In the genomic region with DNA sequence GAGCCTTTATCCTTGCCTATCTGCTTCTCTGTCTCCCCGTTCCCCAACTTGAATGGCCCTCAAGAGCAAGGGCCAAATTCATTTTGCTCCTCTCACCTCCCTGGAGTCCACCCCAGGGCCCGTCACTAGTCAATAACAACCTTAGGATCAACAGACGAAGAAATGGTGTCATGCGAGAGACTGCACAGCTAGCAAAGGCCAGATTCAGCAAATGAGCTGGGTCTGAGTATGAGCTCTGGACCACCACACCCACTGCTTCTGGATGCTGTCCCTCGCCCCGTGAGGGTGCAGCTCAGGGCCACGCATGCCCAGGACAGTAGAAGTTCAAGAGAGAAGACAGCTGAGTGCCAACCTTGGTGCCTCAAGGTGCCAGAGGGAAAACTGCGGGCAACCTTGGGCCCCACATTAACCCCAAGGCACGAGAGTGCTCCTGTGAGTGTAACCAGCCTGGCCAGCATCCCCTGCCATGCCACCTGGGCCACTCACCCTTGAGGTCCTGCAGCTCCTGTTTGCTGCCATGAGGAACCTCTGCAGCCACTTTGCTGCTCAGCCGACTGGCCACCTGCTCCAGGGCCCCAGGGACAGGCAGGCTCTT, we compare ENCODE assay signal across 9 cellular contexts. TPM values are rescaled to one million over a fixed set of nuclear protein-coding genes. Genes with fewer than 3 reads are reported as not detected.
A peak's percentile ranks its signal among the peaks of the same experiment; 100 is the strongest.
DNase-seq lines count a peak whose midpoint lies in the region; ATAC-seq and TF ChIP-seq lines count a peak whose summit lies in the region.
"Had no signal": no experiment of that assay in that cellular context is flagged by ENCODE, and none has a peak within 500 bp of the region (broad histone marks: within the 10 kb centered on the region; RNA-seq: fewer than 3 reads in every experiment).

No MANE protein-coding gene starts in this region.

- no peak for TF ChIP-seq CTCF in esophagus squamous epithelium (IDR thresholded peaks at IDR 0.05)

- peak overlapping the region; percentile 99 for H3K9ac ChIP-seq in skeletal muscle satellite cell (ENCODE audit: low read depth, low read length)

- peak overlapping the region; percentile 55 for H3K27ac Mint-ChIP-seq in activated CD4-positive, alpha-beta T cell treated with anti-CD3 and anti-CD28 coated beads, Interleukin-2, amount 10 ng/mL, durations not matched to agents 7 days and 5 days

- intact Hi-C loops in esophagus squamous epithelium (cut with DNase I) = no loop called here

- H3K4me1 ChIP-seq in SJSA1 (replicated peaks) = peaks cover 19% of the 10 kb centered on the region
- peaks cover 23 to 50% (median 32%) of the 10 kb centered on the region in 3 donors for H3K4me1 ChIP-seq in esophagus squamous epithelium
- H3K4me1 ChIP-seq in skeletal muscle satellite cell (ENCODE audit: control insufficient read depth, insufficient read depth, low read length) = peaks cover 12% of the 10 kb centered on the region

- H3K27ac ChIP-seq in SJSA1 (no peak overlapping the region), esophagus squamous epithelium (no peak overlapping the region)

- H3K27me3 ChIP-seq in SJSA1 (replicated peaks) (no peaks in the 10 kb centered on the region), esophagus squamous epithelium (no peaks in the 10 kb centered on the region), skeletal muscle satellite cell (ENCODE audit: control insufficient read depth, insufficient read depth, low read length) (no peaks in the 10 kb centered on the region)

- H3K36me3 ChIP-seq in SJSA1 (peaks cover 59% of the 10 kb centered on the region), esophagus squamous epithelium (peaks cover 14 to 50% (median 24%) of the 10 kb centered on the region in 3 donors), skeletal muscle satellite cell (ENCODE audit: insufficient read depth, low read length) (peaks cover 30% of the 10 kb centered on the region)

- H3K4me2 ChIP-seq in skeletal muscle satellite cell (ENCODE audit: low read length) = peak overlapping the region; percentile 95

- CTCF ChIA-PET in activated CD4-positive, alpha-beta T cell treated with anti-CD3 and anti-CD28 coated beads, Interleukin-2, amount 10 ng/mL, durations not matched to agents 7 days and 5 days (lab: Charles Lee) = interaction anchor here (1.4 to 1.6 kb wide), 4 partner anchors 11 to 126 kb away, joined by 3 to 15 read pairs (median 5); a partner anchor contains a TSS

- H3K4me3 ChIP-seq in SJSA1 = peak overlapping the region; percentile 89; the same call in 1 of the 2 replicates
- H3K4me3 ChIP-seq in esophagus squamous epithelium = peak overlapping the region in 3 of 4 donors; percentile 88 to 95 (median 90)
- peak overlapping the region; percentile 96 for H3K4me3 ChIP-seq in skeletal muscle satellite cell (ENCODE audit: low read length)

- TF ChIP-seq POLR2A in esophagus squamous epithelium (IDR thresholded peaks at IDR 0.05) = no peak

- DNase-seq in activated CD4-positive, alpha-beta T cell treated with anti-CD3 and anti-CD28 coated beads, Interleukin-2, amount 10 ng/mL, durations not matched to agents 7 days and 5 days = no peak
- no peak for DNase-seq in activated CD4-positive, alpha-beta T cell treated with anti-CD3 and anti-CD28 coated beads for 4 hours
- DNase-seq in SJSA1 (ENCODE audit: low read depth in 1 of 2, low spot score in 2 of 2) = no peak
- DNase-seq in esophagus squamous epithelium (lab: John Stamatoyannopoulos, UW) = no peak
- DNase-seq in activated CD4-positive, CD25-positive, alpha-beta regulatory T cell treated with anti-CD3 and anti-CD28 coated beads, Interleukin-2, amount 50 U/mL, for 72 hours = no peak
- DNase-seq: stimulated activated CD8-positive, alpha-beta memory T cell treated with anti-CD3 and anti-CD28 coated beads, Interleukin-4, amount 100 ng/mL, for 48 hours had no signal

- H3K9me3 Mint-ChIP-seq in activated CD4-positive, alpha-beta T cell treated with anti-CD3 and anti-CD28 coated beads, Interleukin-2, amount 10 ng/mL, durations not matched to agents 7 days and 5 days = peaks cover 2% of the 10 kb centered on the region

- ATAC-seq in HG02870 (IDR thresholded peaks at IDR 0.05; ENCODE audit: unreplicated experiment) = no peak
- no peak for ATAC-seq in GM18909 (IDR thresholded peaks at IDR 0.05; ENCODE audit: poor library complexity, unreplicated experiment)

- 75 to 77% methylated on average over 3 to 7 of the region's 10 CpGs for WGBS in esophagus squamous epithelium, 2 donors

- H3K4me1 Mint-ChIP-seq in activated CD4-positive, alpha-beta T cell treated with anti-CD3 and anti-CD28 coated beads, Interleukin-2, amount 10 ng/mL, durations not matched to agents 7 days and 5 days = peaks cover 30% of the 10 kb centered on the region

- no peaks in the 10 kb centered on the region for H3K9me3 ChIP-seq in SJSA1 (replicated peaks)
- H3K9me3 ChIP-seq in esophagus squamous epithelium = no peaks in the 10 kb centered on the region
- no peaks in the 10 kb centered on the region for H3K9me3 ChIP-seq in skeletal muscle satellite cell (replicated peaks; ENCODE audit: low read length)

- H3K4me3 Mint-ChIP-seq in activated CD4-positive, alpha-beta T cell treated with anti-CD3 and anti-CD28 coated beads, Interleukin-2, amount 10 ng/mL, durations not matched to agents 7 days and 5 days = peak overlapping the region; percentile 93

- peaks cover 22% of the 10 kb centered on the region for H3K36me3 Mint-ChIP-seq in activated CD4-positive, alpha-beta T cell treated with anti-CD3 and anti-CD28 coated beads, Interleukin-2, amount 10 ng/mL, durations not matched to agents 7 days and 5 days (ENCODE audit: low read depth)

- no peaks in the 10 kb centered on the region for H3K27me3 Mint-ChIP-seq in activated CD4-positive, alpha-beta T cell treated with anti-CD3 and anti-CD28 coated beads, Interleukin-2, amount 10 ng/mL, durations not matched to agents 7 days and 5 days

- POLR2A ChIA-PET in activated CD4-positive, alpha-beta T cell treated with anti-CD3 and anti-CD28 coated beads, Interleukin-2, amount 10 ng/mL, durations not matched to agents 7 days and 5 days (lab: Charles Lee) = no interaction called here

RNA-seq across cellular contexts. Expression of a gene that starts 11.8 kb away (rescaled TPM):
- 10 to 100 TPM; 84.3 to 96.7 TPM for total RNA-seq in activated CD4-positive, alpha-beta T cell treated with anti-CD3 and anti-CD28 coated beads, Interleukin-2, amount 10 ng/mL, durations not matched to agents 7 days and 5 days
- 76.3 and 82.0 TPM in 2 replicates for total RNA-seq in SJSA1 (2014; rRNA removed; shearing (Covaris generic))
- total RNA-seq in esophagus squamous epithelium = 10 to 100 TPM; 33.9 to 90.2 (median 63.4) TPM
- 48.5 and 50.7 TPM in 2 replicates for total RNA-seq in skeletal muscle satellite cell (2012; rRNA removed)

RNA-seq across cellular contexts. Expression of a gene that starts 19.1 kb away (rescaled TPM):
- total RNA-seq in activated CD4-positive, alpha-beta T cell treated with anti-CD3 and anti-CD28 coated beads, Interleukin-2, amount 10 ng/mL, durations not matched to agents 7 days and 5 days = 10 to 100 TPM; 28.7 to 31.6 TPM
- 11.6 and 13.5 TPM in 2 replicates for total RNA-seq in SJSA1 (2014; rRNA removed; shearing (Covaris generic))
- total RNA-seq in esophagus squamous epithelium = 10 to 100 TPM; 17.2 to 36.5 (median 30.0) TPM
- 9.4 and 10.7 TPM in 2 replicates for total RNA-seq in skeletal muscle satellite cell (2012; rRNA removed)

RNA-seq across cellular contexts. Expression of a gene that starts 33.7 kb away (rescaled TPM):
- 100 to 1,000 TPM; 120 to 123 TPM for total RNA-seq in activated CD4-positive, alpha-beta T cell treated with anti-CD3 and anti-CD28 coated beads, Interleukin-2, amount 10 ng/mL, durations not matched to agents 7 days and 5 days
- total RNA-seq in SJSA1 (2014; rRNA removed; shearing (Covaris generic)) = not detected in 2 replicates
- total RNA-seq in esophagus squamous epithelium = 1 to 10 TPM; 2.2 to 5.7 (median 2.9) TPM
- total RNA-seq in skeletal muscle satellite cell (2012; rRNA removed) = not detected in 2 replicates

RNA-seq across cellular contexts. Expression of a gene that starts 48.7 kb away (rescaled TPM):
- total RNA-seq in activated CD4-positive, alpha-beta T cell treated with anti-CD3 and anti-CD28 coated beads, Interleukin-2, amount 10 ng/mL, durations not matched to agents 7 days and 5 days = under 1 TPM in 1 of 2 experiments, not detected in 1; 0.08 TPM
- total RNA-seq in SJSA1 (2014; rRNA removed; shearing (Covaris generic)) = not detected in 2 replicates
- not detected for total RNA-seq in esophagus squamous epithelium
- not detected in 2 replicates for total RNA-seq in skeletal muscle satellite cell (2012; rRNA removed)

RNA-seq across cellular contexts. Expression of a gene that starts 51.0 kb away (rescaled TPM):
- total RNA-seq in activated CD4-positive, alpha-beta T cell treated with anti-CD3 and anti-CD28 coated beads, Interleukin-2, amount 10 ng/mL, durations not matched to agents 7 days and 5 days = 10 to 100 TPM; 54.5 to 57.1 TPM
- 10.9 and 27.5 TPM in 2 replicates for total RNA-seq in SJSA1 (2014; rRNA removed; shearing (Covaris generic))
- total RNA-seq in esophagus squamous epithelium = 10 to 100 TPM; 17.4 to 32.4 (median 21.7) TPM
- 18.3 TPM in 2 replicates for total RNA-seq in skeletal muscle satellite cell (2012; rRNA removed)

Comparison
In these comparisons a context has a peak if more than half of its experiments do, and no peak if none do; other contexts are left out.
1. RNA of a gene that starts 33.7 kb away (total RNA-seq): 120 to 123 TPM in activated CD4-positive, alpha-beta T cell treated with anti-CD3 and anti-CD28 coated beads, Interleukin-2, amount 10 ng/mL, durations not matched to agents 7 days and 5 days; 2.2 to 5.7 TPM in esophagus squamous epithelium and not detected in SJSA1; every median in the first group is over 10 times any median in the second.
2. Peak in every context shown above with its lines, with median percentiles within 50 percentile points of each other: H3K4me3 ChIP-seq.